In genomic region chr17:41664587-41665565, GRCh38 we compare ENCODE assay signal across 9 cellular contexts. TPM values are rescaled to one million over a fixed set of nuclear protein-coding genes. Genes with fewer than 3 reads are reported as not detected.
A peak's percentile ranks its signal among the peaks of the same experiment; 100 is the strongest.
DNase-seq lines count a peak whose midpoint lies in the region; ATAC-seq and TF ChIP-seq lines count a peak whose summit lies in the region.
"Had no signal": no experiment of that assay in that cellular context is flagged by ENCODE, and none has a peak within 500 bp of the region (broad histone marks: within the 10 kb centered on the region; RNA-seq: fewer than 3 reads in every experiment).

No MANE protein-coding gene starts in this region.

- no peak overlapping the region for H2BK5ac ChIP-seq in H9 (ENCODE audit: insufficient read length, low read length)

- no peak overlapping the region for H2AFZ ChIP-seq in H9 (ENCODE audit: low read length)
- no peak overlapping the region for H2AFZ ChIP-seq in smooth muscle cell (ENCODE audit: low read depth)

- H4K20me1 ChIP-seq in H9 (ENCODE audit: control insufficient read depth, insufficient read depth, insufficient read length): no peaks in the 10 kb centered on the region
- no peaks in the 10 kb centered on the region for H4K20me1 ChIP-seq in smooth muscle cell (ENCODE audit: low read depth)

- no CpG with 5 or more reads among the region's 15 CpGs for WGBS in H9 (ENCODE audit: extremely low coverage, insufficient read length, low lambda C conversion rate)
- 71% methylated on average over 14 of the region's 15 CpGs for WGBS in smooth muscle cell (ENCODE audit: low lambda C conversion rate)

- H3K9me3 ChIP-seq in H9 (ENCODE audit: control insufficient read depth, low read depth, low read length) (no peaks in the 10 kb centered on the region), WERI-Rb-1 (ENCODE audit: severe bottlenecking) (no peaks in the 10 kb centered on the region), smooth muscle cell (replicated peaks; ENCODE audit: low read depth) (no peaks in the 10 kb centered on the region)

- no peak overlapping the region for H3K23ac ChIP-seq in H9 (ENCODE audit: insufficient read length, low read depth, low read length)

- no peak overlapping the region for H3K9ac ChIP-seq in H9 (ENCODE audit: extremely low read depth, insufficient read length, low read length)
- H3K9ac ChIP-seq in smooth muscle cell (ENCODE audit: low read depth): no peak overlapping the region

- H3K36me3 ChIP-seq in WERI-Rb-1 (no peaks in the 10 kb centered on the region), smooth muscle cell (ENCODE audit: low read depth) (no peaks in the 10 kb centered on the region)

- no peak for TF ChIP-seq CTCF in H9 (conservative IDR thresholded peaks at IDR 0.05)
- TF ChIP-seq CTCF in WERI-Rb-1 (IDR thresholded peaks at IDR 0.05; ENCODE audit: low read depth, low read length): no peak
- TF ChIP-seq CTCF in foreskin keratinocyte (conservative IDR thresholded peaks at IDR 0.05): no peak
- TF ChIP-seq CTCF in smooth muscle cell (IDR thresholded peaks at IDR 0.05; ENCODE audit: borderline replicate concordance, insufficient read depth, poor library complexity, severe bottlenecking): no peak

- H3K79me2 ChIP-seq in H9 (ENCODE audit: insufficient read depth, low read length) (no peaks in the 10 kb centered on the region), smooth muscle cell (ENCODE audit: low read depth) (no peaks in the 10 kb centered on the region)

- no peak overlapping the region for H4K5ac ChIP-seq in H9 (ENCODE audit: insufficient read length, low read depth, low read length)

- H3F3A ChIP-seq in smooth muscle cell (ENCODE audit: low read depth): no peaks in the 10 kb centered on the region

- peak overlapping the region; percentile 2 for H3K18ac ChIP-seq in H9 (ENCODE audit: insufficient read length, low read depth, low read length)

- no peak overlapping the region for H3K56ac ChIP-seq in H9 (ENCODE audit: insufficient read length, low read depth, low read length)

- no peak for ATAC-seq in foreskin keratinocyte
- ATAC-seq in GM21447 (IDR thresholded peaks at IDR 0.05; ENCODE audit: unreplicated experiment): no peak

- H3K4me1 ChIP-seq in H9 (ENCODE audit: insufficient read depth, low read length) (no peaks in the 10 kb centered on the region; the same call in 1 of the 2 replicates), foreskin keratinocyte (peaks cover 27% of the 10 kb centered on the region), smooth muscle cell (ENCODE audit: low read depth) (peaks cover 4% of the 10 kb centered on the region)

- no peaks in the 10 kb centered on the region for H3K9me3 Mint-ChIP-seq in H9

- H3K23me2 ChIP-seq in H9 (ENCODE audit: insufficient read length, low read depth, low read length, poor library complexity, severe bottlenecking): peaks cover 11% of the 10 kb centered on the region

- no peak overlapping the region for H3K4ac ChIP-seq in H9 (ENCODE audit: low read depth, low read length)

- no peak for DNase-seq in H9
- DNase-seq in WERI-Rb-1: no peak
- DNase-seq in foreskin keratinocyte: no peak
- no peak for DNase-seq in smooth muscle cell (lab: John Stamatoyannopoulos, UW; ENCODE audit: unreplicated experiment)
- DNase-seq in NCI-H1694 treated with DMSO at 0.1 percent for 48 hours (lab: John Stamatoyannopoulos, UW): no peak
- DNase-seq in GM19240 (ENCODE audit: insufficient read length, low spot score): no peak
- DNase-seq in NCI-H187 (lab: John Stamatoyannopoulos, UW): no peak

- no peak overlapping the region for H2BK20ac ChIP-seq in H9 (ENCODE audit: low read depth, low read length, poor library complexity, severe bottlenecking)

- H2AK5ac ChIP-seq in H9 (ENCODE audit: insufficient read length, low read length): no peak overlapping the region

- no peak overlapping the region for H3K4me2 ChIP-seq in H9 (ENCODE audit: insufficient read depth, insufficient read length, low read length)
- peak overlapping the region; percentile 86 for H3K4me2 ChIP-seq in smooth muscle cell

- H2BK120ac ChIP-seq in H9 (ENCODE audit: low read depth, low read length, poor library complexity, severe bottlenecking): no peak overlapping the region

- no peak overlapping the region for H2BK12ac ChIP-seq in H9 (ENCODE audit: insufficient read length, low read depth, low read length)

- H3K14ac ChIP-seq in H9 (ENCODE audit: insufficient read depth, low read length): no peak overlapping the region

- peak overlapping the region in 1 of 2 experiments; percentile 73; a peak in 2 of 5 replicates for H3K4me3 Mint-ChIP-seq in H9

- H3K27ac Mint-ChIP-seq in H9: no peak overlapping the region

- H2BK15ac ChIP-seq in H9 (ENCODE audit: low read depth, low read length): no peak overlapping the region

- H3K36me3 Mint-ChIP-seq in H9 (ENCODE audit: insufficient read depth in 1 of 3, low read depth in 3 of 3): no peaks in the 10 kb centered on the region

- H3K4me3 ChIP-seq in WERI-Rb-1 (ENCODE audit: low read depth, low read length): peak overlapping the region; percentile 58
- H3K4me3 ChIP-seq in smooth muscle cell: no peak overlapping the region

- H3K27ac ChIP-seq in H9 (ENCODE audit: insufficient read length, low read depth, low read length): no peak overlapping the region
- H3K27ac ChIP-seq in WERI-Rb-1: peak overlapping the region; percentile 78
- peak overlapping the region; percentile 94 for H3K27ac ChIP-seq in foreskin keratinocyte
- H3K27ac ChIP-seq in smooth muscle cell (ENCODE audit: low read depth): peak overlapping the region; percentile 80

- H3K27me3 ChIP-seq in H9 (ENCODE audit: insufficient read depth, low read length) (peaks cover 3% of the 10 kb centered on the region; the same call in 1 of the 2 replicates), WERI-Rb-1 (ENCODE audit: insufficient read depth, low read depth, severe bottlenecking) (no peaks in the 10 kb centered on the region), foreskin keratinocyte (no peaks in the 10 kb centered on the region), smooth muscle cell (ENCODE audit: low read depth) (no peaks in the 10 kb centered on the region)

- H4K91ac ChIP-seq in H9 (ENCODE audit: insufficient read length, low read depth, low read length): no peak overlapping the region

- no peak overlapping the region for H3T11ph ChIP-seq in H9 (ENCODE audit: low read length)

- no peak overlapping the region for H4K8ac ChIP-seq in H9 (replicated peaks; ENCODE audit: insufficient read length, low read depth, low read length)

- H3K4me1 Mint-ChIP-seq in H9: peaks cover 16 to 21% of the 10 kb centered on the region in 2 experiments

- peaks cover 39% of the 10 kb centered on the region for H3K27me3 Mint-ChIP-seq in H9 (ENCODE audit: low read depth)

- no peaks in the 10 kb centered on the region for H3K79me1 ChIP-seq in H9 (ENCODE audit: insufficient read depth, low read depth, low read length, poor library complexity, severe bottlenecking)

RNA-seq across cellular contexts. Expression of gene EIF1, which starts 23.8 kb away (rescaled TPM):
- total RNA-seq in H9 (2021) (651 and 652 TPM in 2 replicates), foreskin keratinocyte (346 and 364 TPM in 2 replicates), smooth muscle cell (300 and 360 TPM in 2 replicates)
- polyA plus RNA-seq in foreskin keratinocyte (1,004 and 1,032 TPM in 2 replicates), smooth muscle cell (1,301 and 1,372 TPM in 2 replicates)

RNA-seq across cellular contexts. Expression of gene KRT17, which starts 40.5 kb away (rescaled TPM):
- total RNA-seq in H9 (2021): 1.1 and 1.5 TPM in 2 replicates
- total RNA-seq in foreskin keratinocyte: 3,495 and 3,975 TPM in 2 replicates
- polyA plus RNA-seq in foreskin keratinocyte: 3,974 and 4,528 TPM in 2 replicates
- 1,301 and 1,591 TPM in 2 replicates for total RNA-seq in smooth muscle cell
- 869 and 2,544 TPM in 2 replicates for polyA plus RNA-seq in smooth muscle cell

RNA-seq across cellular contexts. Expression of gene GAST, which starts 47.3 kb away (rescaled TPM):
- not detected in 2 replicates for total RNA-seq in H9 (2021)
- total RNA-seq in foreskin keratinocyte: 0.37 and 0.42 TPM in 2 replicates
- 0.62 and 0.78 TPM in 2 replicates for polyA plus RNA-seq in foreskin keratinocyte
- total RNA-seq in smooth muscle cell: not detected in 2 replicates
- 1.2 TPM in 1 of 2 replicates, not detected in the other for polyA plus RNA-seq in smooth muscle cell
- total RNA-seq: epithelial cell of proximal tubule had no signal

RNA-seq across cellular contexts. Expression of gene KRT16, which starts 52.3 kb away (rescaled TPM):
- total RNA-seq in H9 (2021): not detected in 2 replicates
- 115 and 208 TPM in 2 replicates for total RNA-seq in foreskin keratinocyte
- polyA plus RNA-seq in foreskin keratinocyte: 132 and 240 TPM in 2 replicates
- total RNA-seq in smooth muscle cell: 404 and 521 TPM in 2 replicates
- polyA plus RNA-seq in smooth muscle cell: 304 and 399 TPM in 2 replicates

Comparison
In these comparisons a context has a peak if more than half of its experiments do, and no peak if none do; other contexts are left out.
1. RNA of gene KRT17, which starts 40.5 kb away (total RNA-seq): 3,495 to 3,975 TPM in foreskin keratinocyte and 1,301 to 1,591 TPM in smooth muscle cell; 1.1 to 1.5 TPM in H9; every median in the first group is over 100 times any median in the second.